8 cellular contexts compared by ENCODE assay signal in genomic region chr14:23183479-23183878, GRCh38. TPM values are rescaled to one million over a fixed set of nuclear protein-coding genes. Genes with fewer than 3 reads are reported as not detected.
DNase-seq lines count a peak whose midpoint lies in the region; ATAC-seq, FAIRE-seq and TF ChIP-seq lines count a peak whose summit lies in the region.

Gene SLC7A8 (minus strand): TSS chr14:23183660. CDS start chr14:23182914, 746 bp downstream.

- no peak for TF ChIP-seq RAD21 in A549 (conservative IDR thresholded peaks at IDR 0.05 in 1 of 2, IDR thresholded peaks at IDR 0.05 in 1 of 2)

- H3K9me3 ChIP-seq in A549: no peaks in the 10 kb centered on the region
- no peaks in the 10 kb centered on the region for H3K9me3 ChIP-seq in HUES6 (ENCODE audit: control insufficient read depth, insufficient read depth, low read depth, low read length)
- H3K9me3 ChIP-seq in muscle layer of duodenum (ENCODE audit: control insufficient read depth in 1 of 2, low read length in 2 of 2): no peaks in the 10 kb centered on the region

- peaks cover 8% of the 10 kb centered on the region for H3K27me3 Mint-ChIP-seq in activated CD8-positive, alpha-beta T cell treated with anti-CD3 and anti-CD28 coated beads for 36 hours
- no peaks in the 10 kb centered on the region for H3K27me3 Mint-ChIP-seq in type B pancreatic cell

- 0 out of 6 replicates have a peak within 1 kb of the TSS, but pooled peaks of 1 of the 2 experiments have one; percentile 13 for H3K27ac ChIP-seq in A549
- H3K27ac ChIP-seq in HUES6 (ENCODE audit: low read depth, low read length): no peak within 1 kb of the TSS
- H3K27ac ChIP-seq in muscle layer of duodenum (ENCODE audit: low read length): peak within 1 kb of the TSS; percentile 40

- H3K4me2 ChIP-seq in A549: peak within 1 kb of the TSS; percentile 78

- peak in 1 of 2 experiments; percentile 53; a peak in 3 of 6 replicates for ATAC-seq in A549
- peak; percentile 62 for ATAC-seq in activated CD8-positive, alpha-beta T cell treated with anti-CD3 and anti-CD28 coated beads for 36 hours
- ATAC-seq in esophagus mucosa: peak; percentile 31
- no peak for ATAC-seq in GM18868 (IDR thresholded peaks at IDR 0.05; ENCODE audit: unreplicated experiment)

- H3K27ac Mint-ChIP-seq in activated CD8-positive, alpha-beta T cell treated with anti-CD3 and anti-CD28 coated beads for 36 hours: no peak within 1 kb of the TSS
- H3K27ac Mint-ChIP-seq in type B pancreatic cell: no peak within 1 kb of the TSS

- FAIRE-seq in A549 (lab: Jason Lieb, UNC): no peak

- no peak within 1 kb of the TSS for H3K4me3 Mint-ChIP-seq in activated CD8-positive, alpha-beta T cell treated with anti-CD3 and anti-CD28 coated beads for 36 hours
- H3K4me3 Mint-ChIP-seq in type B pancreatic cell: no peak within 1 kb of the TSS

- POLR2A ChIA-PET in A549 (lab: Yijun Ruan, JAX): no interaction called here
- POLR2A ChIA-PET in activated CD8-positive, alpha-beta T cell treated with anti-CD3 and anti-CD28 coated beads for 36 hours (lab: Charles Lee): interaction anchor here (0.6 to 1.1 kb wide), 2 partner anchors 62 to 137 kb away, joined by 3 to 4 read pairs; no protein-coding TSS in a partner anchor

- intact Hi-C loops in activated CD8-positive, alpha-beta T cell treated with anti-CD3 and anti-CD28 coated beads for 36 hours (cut with micrococcal nuclease): loop anchor here (2.0 kb wide), 1 partner anchor 55 kb away; no protein-coding TSS in a partner anchor

- CTCF ChIA-PET in A549 (lab: Yijun Ruan, JAX): interaction anchor here (0.6 to 25.1 kb wide), 4 partner anchors 33 to 175 kb away, joined by 3 to 848 read pairs (median 40); partner anchors contain the start of gene CEBPE
- CTCF ChIA-PET in activated CD8-positive, alpha-beta T cell treated with anti-CD3 and anti-CD28 coated beads for 36 hours (lab: Charles Lee): interaction anchor here (1.2 to 12.0 kb wide), 5 partner anchors 14 to 107 kb away, joined by 3 to 290 read pairs (median 4); partner anchors contain the start of gene CEBPE

- 0 out of 3 replicates have a peak, but pooled peaks cover 3% of the 10 kb centered on the region for H3K4me1 ChIP-seq in A549
- peaks cover 24% of the 10 kb centered on the region; the same call in 1 of the 2 replicates for H3K4me1 ChIP-seq in HUES6 (ENCODE audit: control insufficient read depth, insufficient read depth, low read length)
- H3K4me1 ChIP-seq in muscle layer of duodenum (ENCODE audit: control insufficient read depth in 1 of 2, insufficient read depth in 2 of 2, low read length in 2 of 2): peaks cover 6 to 11% of the 10 kb centered on the region in 2 donors

- H3K4me3 ChIP-seq in A549 (peak within 1 kb of the TSS; percentile 45), HUES6 (ENCODE audit: low read depth, low read length) (peak within 1 kb of the TSS; percentile 70), muscle layer of duodenum (ENCODE audit: low read depth in 1 of 2, low read length in 2 of 2) (peak within 1 kb of the TSS; percentile 79 to 92)

- H3K36me3 ChIP-seq in HUES6 (ENCODE audit: control insufficient read depth, insufficient read depth, low read length) (no peaks in the 10 kb centered on the region), muscle layer of duodenum (ENCODE audit: control insufficient read depth in 1 of 2, insufficient read depth in 2 of 2, low read length in 2 of 2) (no peaks in the 10 kb centered on the region)

- no peaks in the 10 kb centered on the region for H3K36me3 Mint-ChIP-seq in activated CD8-positive, alpha-beta T cell treated with anti-CD3 and anti-CD28 coated beads for 36 hours (ENCODE audit: low read depth)
- peaks cover 3% of the 10 kb centered on the region for H3K36me3 Mint-ChIP-seq in type B pancreatic cell

- peaks cover 13% of the 10 kb centered on the region for H3K4me1 Mint-ChIP-seq in activated CD8-positive, alpha-beta T cell treated with anti-CD3 and anti-CD28 coated beads for 36 hours (ENCODE audit: low read depth)
- H3K4me1 Mint-ChIP-seq in type B pancreatic cell (ENCODE audit: unreplicated experiment): peaks cover 4% of the 10 kb centered on the region

- H3K9ac ChIP-seq in HUES6 (ENCODE audit: low read length): peak within 1 kb of the TSS; percentile 57

- TF ChIP-seq EP300 in A549 (IDR thresholded peaks at IDR 0.05): no peak

- DNase-seq in A549 (ENCODE audit: low read depth in 1 of 2, low spot score in 1 of 2) (no peak), type B pancreatic cell (ENCODE audit: extremely low spot score, unreplicated experiment) (no peak), GOT3 (lab: John Stamatoyannopoulos, UW) (no peak)
- DNase-seq in activated CD8-positive, alpha-beta T cell treated with anti-CD3 and anti-CD28 coated beads for 36 hours: peak; percentile 56

- H3K9me3 Mint-ChIP-seq in activated CD8-positive, alpha-beta T cell treated with anti-CD3 and anti-CD28 coated beads for 36 hours: no peaks in the 10 kb centered on the region
- H3K9me3 Mint-ChIP-seq in type B pancreatic cell: no peaks in the 10 kb centered on the region

- TF ChIP-seq CTCF in A549 (IDR thresholded peaks at IDR 0.05): no peak
- TF ChIP-seq CTCF in activated CD8-positive, alpha-beta T cell treated with anti-CD3 and anti-CD28 coated beads for 36 hours (IDR thresholded peaks at IDR 0.05): no peak
- no peak for TF ChIP-seq CTCF in type B pancreatic cell (conservative IDR thresholded peaks at IDR 0.05)

- TF ChIP-seq POLR2A in A549 (IDR thresholded peaks at IDR 0.05; ENCODE audit: low read length): no peak

- H3K27me3 ChIP-seq in HUES6 (ENCODE audit: control insufficient read depth, insufficient read depth, low read length): no peaks in the 10 kb centered on the region
- no peaks in the 10 kb centered on the region for H3K27me3 ChIP-seq in muscle layer of duodenum (ENCODE audit: low read depth, low read length)

- WGBS in A549 (ENCODE audit: missing lambda C conversion rate): 20% methylated on average over 17 of the region's 17 CpGs

TF ChIP-seq in A549, 52 proteins besides CTCF, POLR2A, EP300 and RAD21:
- TF ChIP-seq MAZ (IDR thresholded peaks at IDR 0.05; ENCODE audit: borderline replicate concordance, low read depth, low read length): no peak

RNA-seq across cellular contexts. Expression of gene SLC7A8, which starts in this region (rescaled TPM):
- 0.28 and 0.45 TPM in 2 replicates for polyA plus RNA-seq in A549 (2011; rRNA removed)
- 0.08 and 0.09 TPM in 2 replicates for polyA plus RNA-seq in A549 (2012; cell fraction: cytosol; rRNA removed)
- polyA plus RNA-seq in A549 (2012; cell fraction: nucleus; rRNA removed): 0.07 and 0.16 TPM in 2 replicates
- 0.35 to 0.49 TPM (median 0.39 TPM) in 3 replicates for polyA plus RNA-seq in A549 (2017; fragmentation: RNase III; extraction: RNeasy Plus Mini Kit Qiagen cat#74134 plus additional on column Dnase treatment)
- polyA minus RNA-seq in A549 (2011; rRNA and poly(A)+ RNA removed): 0.17 and 0.73 TPM in 2 replicates
- 1 to 10 TPM; 1.5 to 1.9 TPM for total RNA-seq in activated CD8-positive, alpha-beta T cell treated with anti-CD3 and anti-CD28 coated beads for 36 hours
- 51.1 TPM for total RNA-seq in esophagus mucosa
- total RNA-seq in type B pancreatic cell (ENCODE audit: low replicate concordance): 56.1 and 56.7 TPM in 2 replicates

Comparison
In these comparisons a context has a peak if more than half of its experiments do, and no peak if none do; other contexts are left out.
1. RNA of gene SLC7A8 (total RNA-seq): 56.1 to 56.7 TPM in type B pancreatic cell and 51.1 TPM in esophagus mucosa (single experiment); 1.5 to 1.9 TPM in activated CD8-positive, alpha-beta T cell treated with anti-CD3 and anti-CD28 coated beads for 36 hours; every median in the first group is over 10 times any median in the second.
2. Peak in every context shown above with its lines, with median percentiles within 50 percentile points of each other: H3K4me3 ChIP-seq.